ENCODE assay signal across 23 cellular contexts in genomic region chr14:95906591-95906990, GRCh38. TPM values are rescaled to one million over a fixed set of nuclear protein-coding genes. Genes with fewer than 3 reads are reported as not detected.
DNase-seq lines count a peak whose midpoint lies in the region; TF ChIP-seq lines count a peak whose summit lies in the region.
"Had no signal": no experiment of that assay in that cellular context is flagged by ENCODE, and none has a peak within 500 bp of the region (broad histone marks: within the 10 kb centered on the region; RNA-seq: fewer than 3 reads in every experiment).

No MANE protein-coding gene starts in this region.

- no peak for TF ChIP-seq CTCF in uterus (IDR thresholded peaks at IDR 0.05)

- TF ChIP-seq POLR2A in uterus (IDR thresholded peaks at IDR 0.05) = no peak

- no peaks in the 10 kb centered on the region for H3K27me3 ChIP-seq in uterus
- H3K27me3 ChIP-seq: BLaER1 treated with 17β-estradiol and CSF1 and Interleukin-3, amounts not matched to agents 10 nM and 100 nM had no signal

- no peak overlapping the region for H3K27ac ChIP-seq in uterus
- H3K27ac ChIP-seq: A549; BLaER1 treated with 17β-estradiol and CSF1 and Interleukin-3, amounts not matched to agents 10 nM and 100 nM had no signal

- no peaks in the 10 kb centered on the region for H3K9me3 ChIP-seq in uterus
- H3K9me3 ChIP-seq: A549, BE2C had no signal

- H3K36me3 ChIP-seq in uterus = no peaks in the 10 kb centered on the region
- H3K36me3 ChIP-seq: BE2C; BLaER1 treated with 17β-estradiol and CSF1 and Interleukin-3, amounts not matched to agents 10 nM and 100 nM had no signal

- intact Hi-C loops in uterus (cut with DNase I; ENCODE audit: low total_unique reads) = no loop called here

- peak; percentile 16 for DNase-seq in EH (ENCODE audit: low read depth)
- peak; percentile 84 for DNase-seq in ELR (ENCODE audit: low read depth)
- peak; percentile 27 for DNase-seq in HT1080 (ENCODE audit: low read depth)
- no peak for DNase-seq in ureter (ENCODE audit: low spot score)
- no peak for DNase-seq in uterus
- DNase-seq in NCI-H1417 treated with DMSO at 0.1 percent for 48 hours (lab: John Stamatoyannopoulos, UW) = no peak
- DNase-seq: 8988T; ACHN; AML-193; BE2C; CD4-positive, alpha-beta T cell; CD8-positive, alpha-beta memory T cell; DMS 273 treated with DMSO at 0.1 percent for 48 hours; DMS79; GDM1; H9; HFFc6 had no signal

- H3K4me3 ChIP-seq in uterus = no peak overlapping the region
- H3K4me3 ChIP-seq: A549; BLaER1 treated with 17β-estradiol and CSF1 and Interleukin-3, amounts not matched to agents 10 nM and 100 nM; GM12878; GM23338 had no signal

- no peaks in the 10 kb centered on the region for H3K4me1 ChIP-seq in uterus
- H3K4me1 ChIP-seq: A549, BE2C had no signal

RNA-seq across cellular contexts. Expression of gene TUNAR, which starts 30.0 kb away (rescaled TPM):
- 0.43 TPM in 1 of 2 replicates, not detected in the other for total RNA-seq in HT1080 (2014; rRNA removed; shearing (Covaris generic))
- not detected in 2 replicates for polyA plus RNA-seq in HT1080 (2015; cell fraction: cytosol; rRNA removed)
- not detected in 2 replicates for polyA plus RNA-seq in HT1080 (2015; cell fraction: nucleus; rRNA removed)
- not detected for total RNA-seq in ureter
- total RNA-seq in uterus = 1 to 10 TPM in 2 of 4 donors, under 1 TPM in 1, not detected in 1; 0.40 to 4.2 (median 1.8) TPM
- total RNA-seq: CD4-positive, alpha-beta T cell; CD8-positive, alpha-beta memory T cell; GM12878; H4; HFFc6 had no signal
- polyA plus RNA-seq: A549; CD14-positive monocyte; CD8-positive, alpha-beta memory T cell had no signal

Comparison
In these comparisons a context has a peak if more than half of its experiments do, and no peak if none do; other contexts are left out.
1. DNase-seq: peak in EH (single experiment), ELR (single experiment) and HT1080 (single experiment); none in ureter (single experiment), uterus (0 of 2) and NCI-H1417 treated with DMSO at 0.1 percent for 48 hours (single experiment).